Comparison of ENCODE assay signal across 8 cellular contexts in the genomic region with DNA sequence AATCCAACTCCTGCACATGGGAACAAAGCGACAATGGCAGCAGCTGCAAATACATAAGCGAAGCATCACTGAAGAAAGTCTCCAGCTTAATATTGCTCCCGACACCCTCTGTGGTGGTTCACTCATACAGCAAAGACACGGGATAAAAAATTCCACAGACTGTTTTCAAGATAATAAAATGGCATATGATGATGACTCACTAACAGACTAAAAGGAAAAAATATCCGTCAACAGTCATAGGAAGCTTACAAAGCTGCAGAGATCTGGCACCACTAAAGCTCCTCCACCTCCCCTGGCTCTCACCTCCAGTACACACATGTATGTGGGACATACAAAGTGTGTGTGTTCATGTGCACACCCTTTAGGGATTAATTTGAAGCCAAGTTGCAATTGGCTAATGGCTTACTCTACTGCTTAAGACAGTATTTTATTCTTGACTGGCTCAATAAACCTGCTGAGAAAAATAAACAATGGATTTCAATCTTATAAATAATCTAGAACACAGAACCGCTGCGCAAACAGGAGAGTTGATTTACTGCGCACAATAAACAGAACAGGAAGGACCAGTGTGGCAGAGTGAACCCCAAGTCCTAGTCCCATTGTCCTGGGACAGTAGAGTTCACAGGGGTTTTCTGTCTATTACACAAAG.
A peak's percentile ranks its signal among the peaks of the same experiment; 100 is the strongest.
DNase-seq lines count a peak whose midpoint lies in the region; ATAC-seq, FAIRE-seq and TF ChIP-seq lines count a peak whose summit lies in the region.

No MANE protein-coding gene starts in this region.

- TF ChIP-seq CTCF in 22Rv1 (IDR thresholded peaks at IDR 0.05) (no peak), endodermal cell (conservative IDR thresholded peaks at IDR 0.05) (no peak)

- no peak overlapping the region for H3K4me3 Mint-ChIP-seq in endodermal cell
- H3K4me3 Mint-ChIP-seq in effector memory CD8-positive, alpha-beta T cell = no peak overlapping the region

- FAIRE-seq in GM12891 (lab: Jason Lieb, UNC) = no peak

- no peaks in the 10 kb centered on the region for H3K27me3 Mint-ChIP-seq in endodermal cell (ENCODE audit: insufficient read depth)
- H3K27me3 Mint-ChIP-seq in effector memory CD8-positive, alpha-beta T cell = no peaks in the 10 kb centered on the region

- H3K4me3 ChIP-seq in MG63 (no peak overlapping the region), endodermal cell (ENCODE audit: low read length) (no peak overlapping the region), mucosa of rectum (ENCODE audit: low read length in 2 of 2) (peak overlapping the region in 1 of 2 donors; percentile 53)

- H3K4me1 Mint-ChIP-seq in endodermal cell = peaks cover 42% of the 10 kb centered on the region
- H3K4me1 Mint-ChIP-seq in effector memory CD8-positive, alpha-beta T cell (ENCODE audit: low read depth in 2 of 2) = peaks cover 19 to 51% of the 10 kb centered on the region in 2 donors

- peaks cover 19% of the 10 kb centered on the region for H3K4me1 ChIP-seq in endodermal cell (ENCODE audit: control insufficient read depth, insufficient read depth, low read length)
- H3K4me1 ChIP-seq in mucosa of rectum (ENCODE audit: control insufficient read depth in 2 of 2, insufficient read depth in 2 of 2, low read length in 2 of 2) = peaks cover 63 to 77% of the 10 kb centered on the region in 2 donors

- no peak for TF ChIP-seq POLR2A in GM12891 (IDR thresholded peaks at IDR 0.05; ENCODE audit: low read depth, low read length)

- H3K27ac ChIP-seq in 22Rv1 (peak overlapping the region; percentile 75), endodermal cell (ENCODE audit: low read depth, low read length) (no peak overlapping the region), mucosa of rectum (ENCODE audit: low read depth in 2 of 2, low read length in 2 of 2) (peak overlapping the region; percentile 49 to 68)

- H3K36me3 ChIP-seq in MG63 (peaks cover 54% of the 10 kb centered on the region), endodermal cell (ENCODE audit: control insufficient read depth, insufficient read depth, low read length) (peaks cover 52% of the 10 kb centered on the region), mucosa of rectum (ENCODE audit: control insufficient read depth in 2 of 2, insufficient read depth in 2 of 2, low read length in 2 of 2) (peaks cover 6 to 26% of the 10 kb centered on the region in 2 donors)

- peak; percentile 69 for DNase-seq in MG63
- no peak for DNase-seq in endodermal cell
- no peak for DNase-seq in GM12891 (ENCODE audit: insufficient read length, low spot score)
- no peak for DNase-seq in effector memory CD8-positive, alpha-beta T cell
- no peak for DNase-seq in GM19238 (ENCODE audit: insufficient read length, low spot score)

- H3K9me3 ChIP-seq in MG63 = no peaks in the 10 kb centered on the region
- H3K9me3 ChIP-seq in endodermal cell (ENCODE audit: control insufficient read depth, low read length) = peaks cover 2% of the 10 kb centered on the region
- H3K9me3 ChIP-seq in mucosa of rectum (ENCODE audit: control insufficient read depth in 2 of 2, low read length in 2 of 2) = no peaks in the 10 kb centered on the region

- no peaks in the 10 kb centered on the region for H3K9me3 Mint-ChIP-seq in endodermal cell
- no peaks in the 10 kb centered on the region for H3K9me3 Mint-ChIP-seq in effector memory CD8-positive, alpha-beta T cell

- H3K36me3 Mint-ChIP-seq in endodermal cell (ENCODE audit: low read depth) = peaks cover 30% of the 10 kb centered on the region
- H3K36me3 Mint-ChIP-seq in effector memory CD8-positive, alpha-beta T cell (ENCODE audit: insufficient read depth) = peaks cover 35% of the 10 kb centered on the region

- ATAC-seq in effector memory CD8-positive, alpha-beta T cell (replicated peaks) = no peak
- no peak for ATAC-seq in GM21786 (IDR thresholded peaks at IDR 0.05; ENCODE audit: unreplicated experiment)

- 93 to 96% methylated on average over 7 to 8 of the region's 8 CpGs for WGBS in endodermal cell (ENCODE audit: insufficient coverage in 1 of 2, insufficient read length in 1 of 2), 2 experiments

- peak overlapping the region; percentile 66 for H3K27ac Mint-ChIP-seq in endodermal cell
- peak overlapping the region in 1 of 2 donors; percentile 20 for H3K27ac Mint-ChIP-seq in effector memory CD8-positive, alpha-beta T cell

- H3K9ac ChIP-seq in endodermal cell (ENCODE audit: extremely low read depth, low read length, poor library complexity, severe bottlenecking) (no peak overlapping the region), mucosa of rectum (ENCODE audit: low read depth in 1 of 2, low read length in 2 of 2) (no peak overlapping the region)

- H3K27me3 ChIP-seq in MG63 (no peaks in the 10 kb centered on the region), endodermal cell (ENCODE audit: control insufficient read depth, insufficient read depth, low read length, poor library complexity, severe bottlenecking) (no peaks in the 10 kb centered on the region), mucosa of rectum (ENCODE audit: control insufficient read depth in 2 of 2, insufficient read depth in 2 of 2, low read length in 2 of 2) (no peaks in the 10 kb centered on the region)

TF ChIP-seq in GM12891, 5 proteins besides CTCF, POLR2A, EP300 and RAD21:
- TF ChIP-seq POU2F2 (IDR thresholded peaks at IDR 0.05; ENCODE audit: low read depth, low read length) (no peak), POLR2AphosphoS5 (IDR thresholded peaks at IDR 0.05; ENCODE audit: low read depth, low read length) (no peak), TAF1 (IDR thresholded peaks at IDR 0.05; ENCODE audit: low read depth, low read length) (no peak), SPI1 (IDR thresholded peaks at IDR 0.05; ENCODE audit: low read depth, low read length) (no peak)
